Comparison of ENCODE assay signal across 30 cellular contexts in the genomic region with DNA sequence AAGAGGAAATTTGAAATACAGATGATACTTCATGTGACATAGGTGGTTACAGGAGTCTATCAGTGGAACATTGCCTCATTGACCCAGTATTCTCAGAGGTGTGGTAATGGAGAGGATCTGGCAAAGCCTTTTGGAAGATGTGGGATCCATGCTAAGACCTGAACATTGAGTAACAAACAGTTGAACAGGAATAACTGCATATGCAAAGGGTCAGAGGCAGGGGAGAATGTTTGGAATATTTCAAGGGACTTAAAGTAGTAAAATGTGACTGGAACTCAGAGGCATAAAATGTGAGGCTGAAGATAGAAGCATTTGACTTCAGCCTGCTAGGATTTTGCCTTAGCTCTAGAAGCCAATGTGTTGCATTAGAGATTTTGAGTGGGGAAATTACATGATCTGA.
"Had no signal": no experiment of that assay in that cellular context is flagged by ENCODE, and none has a peak within 500 bp of the region (broad histone marks: within the 10 kb centered on the region; RNA-seq: fewer than 3 reads in every experiment).

No MANE protein-coding gene starts in this region.

- DNase-seq: activated B cell treated with CpG ODN at 0.5 μM for 24 hours; activated CD4-positive, alpha-beta memory T cell treated with anti-CD3 and anti-CD28 coated beads for 36 hours; activated CD4-positive, alpha-beta T cell treated with anti-CD3 and anti-CD28 coated beads for 4 hours; activated CD4-positive, alpha-beta T cell treated with anti-CD3 and anti-CD28 coated beads, Interleukin-2, amount 10 ng/mL, durations not matched to agents 24 days and 14 days; activated CD4-positive, alpha-beta T cell treated with anti-CD3 and anti-CD28 coated beads, Interleukin-2, amount 50 U/mL, for 1 hour; activated CD4-positive, alpha-beta T cell treated with anti-CD3 and anti-CD28 coated beads, Interleukin-2, amount 50 U/mL, for 4 hours; activated CD4-positive, CD25-positive, alpha-beta regulatory T cell treated with anti-CD3 and anti-CD28 coated beads, Interleukin-2, amount 50 U/mL, for 72 hours; activated CD8-positive, alpha-beta memory T cell treated with anti-CD3 and anti-CD28 coated beads, Interleukin-2, amount 50 U/mL, for 4 hours; activated CD8-positive, alpha-beta T cell treated with anti-CD3 and anti-CD28 coated beads for 36 hours; activated effector memory CD4-positive, alpha-beta T cell treated with anti-CD3 and anti-CD28 coated beads, Interleukin-2, amount 50 U/mL, for 16 hours; activated gamma-delta T cell treated with Interleukin-2 at 50 U/mL for 16 hours; activated naive CD4-positive, alpha-beta T cell; activated naive CD4-positive, alpha-beta T cell treated with anti-CD3 and anti-CD28 coated beads for 36 hours; activated naive CD4-positive, alpha-beta T cell treated with anti-CD3 and anti-CD28 coated beads, Interleukin-2, amount 50 U/mL, for 16 hours; activated naive CD8-positive, alpha-beta T cell treated with anti-CD3 and anti-CD28 coated beads for 36 hours; activated T-cell treated with anti-CD3 and anti-CD28 coated beads for 4 hours; activated T-cell treated with anti-CD3 and anti-CD28 coated beads, Interleukin-2, amount 50 U/mL, for 1 hour; activated T-cell treated with anti-CD3 and anti-CD28 coated beads, Interleukin-2, amount 50 U/mL, for 4 hours; activated T-cell treated with anti-CD3 and anti-CD28 coated beads, Interleukin-2, amount 50 U/mL, for 72 hours; amygdala; anterior cingulate cortex; caudate nucleus; T-helper 1 cell; T-helper 2 cell; T-helper 9 cell had no signal

- H3K4me3 ChIP-seq: ascending aorta, cardiac muscle cell had no signal

- H3K27me3 ChIP-seq: ascending aorta, cardiac muscle cell had no signal

- H3K9me3 ChIP-seq: ascending aorta had no signal

- H3K27ac ChIP-seq: ascending aorta, cardiac muscle cell, VCaP had no signal

- H3K4me1 ChIP-seq: ascending aorta had no signal

- H3K36me3 ChIP-seq: ascending aorta, cardiac muscle cell had no signal

- ATAC-seq: activated CD8-positive, alpha-beta T cell treated with anti-CD3 and anti-CD28 coated beads for 36 hours; activated naive CD4-positive, alpha-beta T cell treated with anti-CD3 and anti-CD28 coated beads, Interleukin-2, amount 50 U/mL, for 72 hours; activated T-cell treated with anti-CD3 and anti-CD28 coated beads, Interleukin-2, amount 50 U/mL, for 4 hours; activated T-cell treated with anti-CD3 and anti-CD28 coated beads, Interleukin-2, amount 50 U/mL, for 72 hours; activated T-helper 17 cell treated with anti-CD3 and anti-CD28 coated beads, Interleukin-2, amount 50 U/mL, for 72 hours had no signal
